In the genomic region with DNA sequence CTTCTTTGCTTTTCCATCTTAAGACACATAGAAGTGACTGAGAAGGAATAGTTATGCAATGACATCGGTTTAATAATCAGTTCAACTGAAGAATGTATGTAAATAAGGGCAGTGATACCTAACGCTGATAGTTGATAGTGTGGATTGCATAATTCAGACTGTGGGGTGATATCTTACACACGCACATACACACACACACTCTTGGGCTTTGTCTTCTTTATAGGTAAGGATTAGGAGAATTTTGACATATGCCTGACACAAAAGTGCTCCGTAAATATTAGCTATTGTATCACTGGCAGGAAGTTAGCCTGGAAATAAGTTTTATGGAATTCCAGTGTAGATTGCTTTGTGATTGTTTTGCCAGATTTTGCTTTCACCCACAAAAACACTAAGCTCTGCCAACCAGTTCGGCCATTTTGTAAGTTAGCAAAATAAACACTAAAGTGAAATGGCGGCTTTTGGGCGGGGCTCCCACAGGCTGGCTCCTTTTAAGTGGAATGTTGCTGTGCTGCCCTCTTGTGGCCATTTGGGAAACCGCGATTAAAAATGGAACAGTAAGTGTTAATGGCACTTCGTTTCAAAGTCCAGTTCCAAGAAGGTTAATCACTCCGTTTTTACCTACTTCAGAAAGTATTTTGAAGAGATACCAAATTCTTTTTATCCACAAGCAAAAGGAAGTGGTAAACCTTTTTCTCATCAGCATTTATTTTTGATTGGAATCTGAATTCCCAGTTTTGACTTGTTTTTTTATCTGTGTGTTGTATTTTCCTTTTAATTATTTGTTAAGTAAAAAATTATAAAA, we compare ENCODE assay signal across 1 cellular context.
TF ChIP-seq lines count a peak whose summit lies in the region.

No MANE protein-coding gene starts in this region.

TF ChIP-seq in A549, 52 proteins besides CTCF, POLR2A, EP300 and RAD21:
- TF ChIP-seq, protein P1, sequence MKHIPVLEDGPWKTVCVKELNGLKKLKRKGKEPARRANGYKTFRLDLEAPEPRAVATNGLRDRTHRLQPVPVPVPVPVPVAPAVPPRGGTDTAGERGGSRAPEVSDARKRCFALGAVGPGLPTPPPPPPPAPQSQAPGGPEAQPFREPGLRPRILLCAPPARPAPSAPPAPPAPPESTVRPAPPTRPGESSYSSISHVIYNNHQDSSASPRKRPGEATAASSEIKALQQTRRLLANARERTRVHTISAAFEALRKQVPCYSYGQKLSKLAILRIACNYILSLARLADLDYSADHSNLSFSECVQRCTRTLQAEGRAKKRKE (CRISPR knock-in tag; IDR thresholded peaks at IDR 0.05; ENCODE audit: low read depth) = 0 out of 2 replicates have a peak, but pooled peaks have one; percentile 43
- TF ChIP-seq MYC (IDR thresholded peaks at IDR 0.05; ENCODE audit: borderline replicate concordance, low read length) (no peak), GATA3 (IDR thresholded peaks at IDR 0.05; ENCODE audit: borderline replicate concordance) (peak; percentile 67; the same call in 1 of the 2 replicates), RFX5 (IDR thresholded peaks at IDR 0.05) (peak; percentile 67; the same call in 1 of the 2 replicates), CBX8 (IDR thresholded peaks at IDR 0.05) (no peak), TP53 (CRISPR knock-in tag; IDR thresholded peaks at IDR 0.05) (no peak), SREBF2 (IDR thresholded peaks at IDR 0.05) (no peak), FOSL2 (IDR thresholded peaks at IDR 0.05) (no peak), FOSL2 (CRISPR knock-in tag; IDR thresholded peaks at IDR 0.05) (peak; percentile 67), TFCP2L1 (CRISPR knock-in tag; IDR thresholded peaks at IDR 0.05) (0 out of 2 replicates have a peak, but pooled peaks have one; percentile 15), CBX2 (IDR thresholded peaks at IDR 0.05; ENCODE audit: borderline replicate concordance, low read depth) (no peak), POLR2AphosphoS2 (conservative IDR thresholded peaks at IDR 0.05; ENCODE audit: low read length) (peak; percentile 85), CEBPB (IDR thresholded peaks at IDR 0.05) (peak; percentile 83 to 89), CHD4 (IDR thresholded peaks at IDR 0.05; ENCODE audit: borderline replicate concordance) (no peak), HOXB5 (CRISPR knock-in tag; IDR thresholded peaks at IDR 0.05) (no peak), KDM1A (IDR thresholded peaks at IDR 0.05; ENCODE audit: low read depth) (no peak), EHF (CRISPR knock-in tag; IDR thresholded peaks at IDR 0.05) (peak; percentile 84; the same call in 1 of the 2 replicates), NFE2L2 (conservative IDR thresholded peaks at IDR 0.05; ENCODE audit: low read length) (no peak), FOXS1 (CRISPR knock-in tag; IDR thresholded peaks at IDR 0.05) (0 out of 2 replicates have a peak, but pooled peaks have one; percentile 68), NPAS2 (CRISPR knock-in tag; IDR thresholded peaks at IDR 0.05; ENCODE audit: borderline replicate concordance) (no peak), MAFK (IDR thresholded peaks at IDR 0.05; ENCODE audit: partially characterized antibody) (peak; percentile 53), NR3C1 (IDR thresholded peaks at IDR 0.05) (no peak), HOXA7 (CRISPR knock-in tag; IDR thresholded peaks at IDR 0.05) (no peak; the same call in none of the 2 replicates), FOSB (CRISPR knock-in tag; IDR thresholded peaks at IDR 0.05) (no peak; the same call in 1 of the 2 replicates), HEYL (CRISPR knock-in tag; IDR thresholded peaks at IDR 0.05) (no peak), KDM5A (IDR thresholded peaks at IDR 0.05) (peak; percentile 47; the same call in 1 of the 2 replicates), EHMT2 (IDR thresholded peaks at IDR 0.05; ENCODE audit: low read depth) (no peak), MAZ (IDR thresholded peaks at IDR 0.05; ENCODE audit: borderline replicate concordance, low read depth, low read length) (peak; percentile 25; the same call in 1 of the 2 replicates), RNF2 (IDR thresholded peaks at IDR 0.05; ENCODE audit: borderline replicate concordance, low read depth) (no peak), ZSCAN20 (CRISPR knock-in tag; IDR thresholded peaks at IDR 0.05) (0 out of 2 replicates have a peak, but pooled peaks have one; percentile 48), ZFP36 (IDR thresholded peaks at IDR 0.05; ENCODE audit: borderline replicate concordance, partially characterized antibody) (no peak), ESRRA (IDR thresholded peaks at IDR 0.05; ENCODE audit: borderline replicate concordance, low read length) (peak; percentile 57; the same call in 1 of the 2 replicates), CHD2 (IDR thresholded peaks at IDR 0.05; ENCODE audit: low read length, partially characterized antibody) (no peak), HDAC2 (IDR thresholded peaks at IDR 0.05) (no peak), HOXB13 (CRISPR knock-in tag; IDR thresholded peaks at IDR 0.05; ENCODE audit: low read depth) (no peak), ZC3H11A (IDR thresholded peaks at IDR 0.05) (no peak), ZNF302 (CRISPR knock-in tag; IDR thresholded peaks at IDR 0.05) (no peak), SMC3 (IDR thresholded peaks at IDR 0.05) (peak; percentile 98), JUN (IDR thresholded peaks at IDR 0.05) (peak; percentile 52 to 89; a peak in 4 of 5 replicates), PHF8 (IDR thresholded peaks at IDR 0.05; ENCODE audit: borderline replicate concordance, low read depth) (no peak), JUNB (IDR thresholded peaks at IDR 0.05) (no peak; the same call in 1 of the 2 replicates), RCOR1 (IDR thresholded peaks at IDR 0.05; ENCODE audit: low read depth, low read length) (no peak), BHLHE40 (IDR thresholded peaks at IDR 0.05; ENCODE audit: low read depth, low read length) (no peak), RARB (CRISPR knock-in tag; IDR thresholded peaks at IDR 0.05) (peak; percentile 57; the same call in 1 of the 2 replicates)
- TF ChIP-seq, protein P2, sequence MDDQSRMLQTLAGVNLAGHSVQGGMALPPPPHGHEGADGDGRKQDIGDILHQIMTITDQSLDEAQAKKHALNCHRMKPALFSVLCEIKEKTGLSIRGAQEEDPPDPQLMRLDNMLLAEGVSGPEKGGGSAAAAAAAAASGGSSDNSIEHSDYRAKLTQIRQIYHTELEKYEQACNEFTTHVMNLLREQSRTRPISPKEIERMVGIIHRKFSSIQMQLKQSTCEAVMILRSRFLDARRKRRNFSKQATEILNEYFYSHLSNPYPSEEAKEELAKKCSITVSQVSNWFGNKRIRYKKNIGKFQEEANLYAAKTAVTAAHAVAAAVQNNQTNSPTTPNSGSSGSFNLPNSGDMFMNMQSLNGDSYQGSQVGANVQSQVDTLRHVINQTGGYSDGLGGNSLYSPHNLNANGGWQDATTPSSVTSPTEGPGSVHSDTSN (IDR thresholded peaks at IDR 0.05) = no peak
- TF ChIP-seq, protein P3, sequence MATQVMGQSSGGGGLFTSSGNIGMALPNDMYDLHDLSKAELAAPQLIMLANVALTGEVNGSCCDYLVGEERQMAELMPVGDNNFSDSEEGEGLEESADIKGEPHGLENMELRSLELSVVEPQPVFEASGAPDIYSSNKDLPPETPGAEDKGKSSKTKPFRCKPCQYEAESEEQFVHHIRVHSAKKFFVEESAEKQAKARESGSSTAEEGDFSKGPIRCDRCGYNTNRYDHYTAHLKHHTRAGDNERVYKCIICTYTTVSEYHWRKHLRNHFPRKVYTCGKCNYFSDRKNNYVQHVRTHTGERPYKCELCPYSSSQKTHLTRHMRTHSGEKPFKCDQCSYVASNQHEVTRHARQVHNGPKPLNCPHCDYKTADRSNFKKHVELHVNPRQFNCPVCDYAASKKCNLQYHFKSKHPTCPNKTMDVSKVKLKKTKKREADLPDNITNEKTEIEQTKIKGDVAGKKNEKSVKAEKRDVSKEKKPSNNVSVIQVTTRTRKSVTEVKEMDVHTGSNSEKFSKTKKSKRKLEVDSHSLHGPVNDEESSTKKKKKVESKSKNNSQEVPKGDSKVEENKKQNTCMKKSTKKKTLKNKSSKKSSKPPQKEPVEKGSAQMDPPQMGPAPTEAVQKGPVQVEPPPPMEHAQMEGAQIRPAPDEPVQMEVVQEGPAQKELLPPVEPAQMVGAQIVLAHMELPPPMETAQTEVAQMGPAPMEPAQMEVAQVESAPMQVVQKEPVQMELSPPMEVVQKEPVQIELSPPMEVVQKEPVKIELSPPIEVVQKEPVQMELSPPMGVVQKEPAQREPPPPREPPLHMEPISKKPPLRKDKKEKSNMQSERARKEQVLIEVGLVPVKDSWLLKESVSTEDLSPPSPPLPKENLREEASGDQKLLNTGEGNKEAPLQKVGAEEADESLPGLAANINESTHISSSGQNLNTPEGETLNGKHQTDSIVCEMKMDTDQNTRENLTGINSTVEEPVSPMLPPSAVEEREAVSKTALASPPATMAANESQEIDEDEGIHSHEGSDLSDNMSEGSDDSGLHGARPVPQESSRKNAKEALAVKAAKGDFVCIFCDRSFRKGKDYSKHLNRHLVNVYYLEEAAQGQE (IDR thresholded peaks at IDR 0.05) = no peak
- TF ChIP-seq, protein P4, sequence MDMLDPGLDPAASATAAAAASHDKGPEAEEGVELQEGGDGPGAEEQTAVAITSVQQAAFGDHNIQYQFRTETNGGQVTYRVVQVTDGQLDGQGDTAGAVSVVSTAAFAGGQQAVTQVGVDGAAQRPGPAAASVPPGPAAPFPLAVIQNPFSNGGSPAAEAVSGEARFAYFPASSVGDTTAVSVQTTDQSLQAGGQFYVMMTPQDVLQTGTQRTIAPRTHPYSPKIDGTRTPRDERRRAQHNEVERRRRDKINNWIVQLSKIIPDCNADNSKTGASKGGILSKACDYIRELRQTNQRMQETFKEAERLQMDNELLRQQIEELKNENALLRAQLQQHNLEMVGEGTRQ (IDR thresholded peaks at IDR 0.05) = no peak
- TF ChIP-seq, protein P5, sequence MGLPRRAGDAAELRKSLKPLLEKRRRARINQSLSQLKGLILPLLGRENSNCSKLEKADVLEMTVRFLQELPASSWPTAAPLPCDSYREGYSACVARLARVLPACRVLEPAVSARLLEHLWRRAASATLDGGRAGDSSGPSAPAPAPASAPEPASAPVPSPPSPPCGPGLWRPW (IDR thresholded peaks at IDR 0.05) = no peak
- TF ChIP-seq, protein P6, sequence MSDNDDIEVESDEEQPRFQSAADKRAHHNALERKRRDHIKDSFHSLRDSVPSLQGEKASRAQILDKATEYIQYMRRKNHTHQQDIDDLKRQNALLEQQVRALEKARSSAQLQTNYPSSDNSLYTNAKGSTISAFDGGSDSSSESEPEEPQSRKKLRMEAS (IDR thresholded peaks at IDR 0.05) = peak; percentile 49; the same call in 1 of the 2 replicates
- TF ChIP-seq, protein P7, sequence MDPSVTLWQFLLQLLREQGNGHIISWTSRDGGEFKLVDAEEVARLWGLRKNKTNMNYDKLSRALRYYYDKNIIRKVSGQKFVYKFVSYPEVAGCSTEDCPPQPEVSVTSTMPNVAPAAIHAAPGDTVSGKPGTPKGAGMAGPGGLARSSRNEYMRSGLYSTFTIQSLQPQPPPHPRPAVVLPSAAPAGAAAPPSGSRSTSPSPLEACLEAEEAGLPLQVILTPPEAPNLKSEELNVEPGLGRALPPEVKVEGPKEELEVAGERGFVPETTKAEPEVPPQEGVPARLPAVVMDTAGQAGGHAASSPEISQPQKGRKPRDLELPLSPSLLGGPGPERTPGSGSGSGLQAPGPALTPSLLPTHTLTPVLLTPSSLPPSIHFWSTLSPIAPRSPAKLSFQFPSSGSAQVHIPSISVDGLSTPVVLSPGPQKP (IDR thresholded peaks at IDR 0.05; ENCODE audit: low read depth, low read length) = no peak
- TF ChIP-seq, protein P8, sequence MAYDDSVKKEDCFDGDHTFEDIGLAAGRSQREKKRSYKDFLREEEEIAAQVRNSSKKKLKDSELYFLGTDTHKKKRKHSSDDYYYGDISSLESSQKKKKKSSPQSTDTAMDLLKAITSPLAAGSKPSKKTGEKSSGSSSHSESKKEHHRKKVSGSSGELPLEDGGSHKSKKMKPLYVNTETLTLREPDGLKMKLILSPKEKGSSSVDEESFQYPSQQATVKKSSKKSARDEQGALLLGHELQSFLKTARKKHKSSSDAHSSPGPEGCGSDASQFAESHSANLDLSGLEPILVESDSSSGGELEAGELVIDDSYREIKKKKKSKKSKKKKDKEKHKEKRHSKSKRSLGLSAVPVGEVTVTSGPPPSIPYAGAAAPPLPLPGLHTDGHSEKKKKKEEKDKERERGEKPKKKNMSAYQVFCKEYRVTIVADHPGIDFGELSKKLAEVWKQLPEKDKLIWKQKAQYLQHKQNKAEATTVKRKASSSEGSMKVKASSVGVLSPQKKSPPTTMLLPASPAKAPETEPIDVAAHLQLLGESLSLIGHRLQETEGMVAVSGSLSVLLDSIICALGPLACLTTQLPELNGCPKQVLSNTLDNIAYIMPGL (CRISPR knock-in tag; IDR thresholded peaks at IDR 0.05; ENCODE audit: borderline replicate concordance) = no peak
- TF ChIP-seq, protein P9, sequence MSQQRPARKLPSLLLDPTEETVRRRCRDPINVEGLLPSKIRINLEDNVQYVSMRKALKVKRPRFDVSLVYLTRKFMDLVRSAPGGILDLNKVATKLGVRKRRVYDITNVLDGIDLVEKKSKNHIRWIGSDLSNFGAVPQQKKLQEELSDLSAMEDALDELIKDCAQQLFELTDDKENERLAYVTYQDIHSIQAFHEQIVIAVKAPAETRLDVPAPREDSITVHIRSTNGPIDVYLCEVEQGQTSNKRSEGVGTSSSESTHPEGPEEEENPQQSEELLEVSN (IDR thresholded peaks at IDR 0.05; ENCODE audit: borderline replicate concordance, low read depth) = no peak
- TF ChIP-seq, protein P10, sequence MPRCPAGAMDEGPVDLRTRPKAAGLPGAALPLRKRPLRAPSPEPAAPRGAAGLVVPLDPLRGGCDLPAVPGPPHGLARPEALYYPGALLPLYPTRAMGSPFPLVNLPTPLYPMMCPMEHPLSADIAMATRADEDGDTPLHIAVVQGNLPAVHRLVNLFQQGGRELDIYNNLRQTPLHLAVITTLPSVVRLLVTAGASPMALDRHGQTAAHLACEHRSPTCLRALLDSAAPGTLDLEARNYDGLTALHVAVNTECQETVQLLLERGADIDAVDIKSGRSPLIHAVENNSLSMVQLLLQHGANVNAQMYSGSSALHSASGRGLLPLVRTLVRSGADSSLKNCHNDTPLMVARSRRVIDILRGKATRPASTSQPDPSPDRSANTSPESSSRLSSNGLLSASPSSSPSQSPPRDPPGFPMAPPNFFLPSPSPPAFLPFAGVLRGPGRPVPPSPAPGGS (IDR thresholded peaks at IDR 0.05) = no peak
